In genomic region chr5:65037845-65038815, GRCh38 we compare ENCODE assay signal across 8 cellular contexts.
A peak's percentile ranks its signal among the peaks of the same experiment; 100 is the strongest.
DNase-seq lines count a peak whose midpoint lies in the region; ATAC-seq, FAIRE-seq and TF ChIP-seq lines count a peak whose summit lies in the region.

No MANE protein-coding gene starts in this region.

- no peaks in the 10 kb centered on the region for H4K20me1 ChIP-seq in endothelial cell of umbilical vein (replicated peaks; ENCODE audit: control insufficient read depth, extremely low read depth, insufficient read depth, low read length)

- no peak overlapping the region for H3K4me2 ChIP-seq in endothelial cell of umbilical vein (ENCODE audit: insufficient read depth, low read length)

- no peak overlapping the region for H3K4me3 ChIP-seq in endothelial cell of umbilical vein (replicated peaks in 1 of 3; ENCODE audit: insufficient read depth in 1 of 3, low read depth in 1 of 3, low read length in 3 of 3)
- H3K4me3 ChIP-seq in gastrocnemius medialis, result no peak overlapping the region

- no peak overlapping the region for H3K27ac ChIP-seq in endothelial cell of umbilical vein (ENCODE audit: insufficient read depth, low read depth, low read length)
- H3K27ac ChIP-seq in gastrocnemius medialis, result peak overlapping the region; percentile 19 to 87 (median 66)

- no TSS peak for BruUV-seq in endothelial cell of umbilical vein (replicated peaks; lab: Mats Ljungman, UMichigan)

- no peak overlapping the region for H3K9ac ChIP-seq in endothelial cell of umbilical vein (replicated peaks; ENCODE audit: extremely low read depth, insufficient read depth, low read length)

- no peaks in the 10 kb centered on the region for H3K79me2 ChIP-seq in endothelial cell of umbilical vein (ENCODE audit: control insufficient read depth, insufficient read depth, low read length)

- peak overlapping the region; percentile 36 for H2AFZ ChIP-seq in endothelial cell of umbilical vein (ENCODE audit: low read depth, low read length)

- FAIRE-seq in endothelial cell of umbilical vein (lab: Jason Lieb, UNC), result no peak

- peaks cover 38% of the 10 kb centered on the region for H3K4me1 ChIP-seq in endothelial cell of umbilical vein (ENCODE audit: control insufficient read depth, extremely low read depth, insufficient read depth, low read length)
- peaks cover 6 to 10% of the 10 kb centered on the region in 2 donors for H3K4me1 ChIP-seq in gastrocnemius medialis

- H3K9me3 ChIP-seq in endothelial cell of umbilical vein (replicated peaks; ENCODE audit: control insufficient read depth, insufficient read depth, low read length), result no peaks in the 10 kb centered on the region
- H3K9me3 ChIP-seq in gastrocnemius medialis, result no peaks in the 10 kb centered on the region

- CTCF ChIA-PET in endothelial cell of umbilical vein (lab: Charles Lee), result interaction anchor here (0.6 to 0.9 kb wide), 2 partner anchors 40 to 477 kb away, joined by 3 to 4 read pairs; no protein-coding TSS in a partner anchor

- H3K36me3 ChIP-seq in endothelial cell of umbilical vein (ENCODE audit: control insufficient read depth in 2 of 2, extremely low read depth in 1 of 2, insufficient read depth in 2 of 2, low read length in 2 of 2) (no peaks in the 10 kb centered on the region), gastrocnemius medialis (no peaks in the 10 kb centered on the region)

- peak; percentile 7 for DNase-seq in SIG-M5 treated with dmso at 0.1 percent for 504 hours (lab: John Stamatoyannopoulos, UW; ENCODE audit: unreplicated experiment)
- DNase-seq in SIG-M5 (lab: John Stamatoyannopoulos, UW), result no peak
- peak; percentile 68 for DNase-seq in NCI-H748 (lab: John Stamatoyannopoulos, UW; ENCODE audit: unreplicated experiment)
- DNase-seq in endothelial cell of umbilical vein (ENCODE audit: low read depth, low spot score), result peak; percentile 48
- DNase-seq in gastrocnemius medialis, result no peak
- DNase-seq in DMS153 (lab: John Stamatoyannopoulos, UW), result no peak
- DNase-seq in NOMO-1 treated with DMSO at 0.1 percent for 48 hours (lab: John Stamatoyannopoulos, UW; ENCODE audit: unreplicated experiment), result no peak

- H3K9me1 ChIP-seq in endothelial cell of umbilical vein (replicated peaks; ENCODE audit: control insufficient read depth, extremely low read depth, insufficient read depth, low read length), result no peaks in the 10 kb centered on the region

- in situ Hi-C loops in gastrocnemius medialis (cut with MboI; ENCODE audit: low sequenced_read_pairs in 4 of 4), result loop anchor here in 1 of 4 donors (25.0 kb wide), 1 partner anchor 226 kb away; no protein-coding TSS in a partner anchor

- TF ChIP-seq POLR2A in endothelial cell of umbilical vein (IDR thresholded peaks at IDR 0.05; ENCODE audit: low read depth, low read length), result no peak
- no peak for TF ChIP-seq POLR2A in gastrocnemius medialis (IDR thresholded peaks at IDR 0.05)

- dilution Hi-C loops in endothelial cell of umbilical vein (cut with MboI; ENCODE audit: extremely low pct_ligation_motif_present, low sequenced_read_pairs), result no loop called here

- ATAC-seq in gastrocnemius medialis (no peak), GM21717 (IDR thresholded peaks at IDR 0.05; ENCODE audit: unreplicated experiment) (no peak)

- POLR2A ChIA-PET in endothelial cell of umbilical vein (lab: Charles Lee), result no interaction called here

- intact Hi-C loops in endothelial cell of umbilical vein (cut with micrococcal nuclease) (loop anchor here (5.0 kb wide), 1 partner anchor 221 kb away; no protein-coding TSS in a partner anchor), gastrocnemius medialis (cut with DNase I; ENCODE audit: low total_unique reads) (loop anchor here (5.0 kb wide), 1 partner anchor 444 kb away; the partner anchor contains the start of gene ADAMTS6)

- TF ChIP-seq CTCF in endothelial cell of umbilical vein (IDR thresholded peaks at IDR 0.05; ENCODE audit: extremely low read depth in 1 of 2, insufficient read depth in 1 of 2, low read depth in 1 of 2, low read length in 2 of 2), result peak in 1 of 2 donors; percentile 12
- no peak for TF ChIP-seq CTCF in gastrocnemius medialis (IDR thresholded peaks at IDR 0.05 in 4 of 5, conservative IDR thresholded peaks at IDR 0.05 in 1 of 5)

- no peaks in the 10 kb centered on the region for H3K27me3 ChIP-seq in endothelial cell of umbilical vein (ENCODE audit: control insufficient read depth in 2 of 2, insufficient read depth in 2 of 2, low read length in 2 of 2)
- no peaks in the 10 kb centered on the region for H3K27me3 ChIP-seq in gastrocnemius medialis

TF ChIP-seq in endothelial cell of umbilical vein, 7 proteins besides CTCF, POLR2A, EP300 and RAD21:
- TF ChIP-seq GATA2 (IDR thresholded peaks at IDR 0.05; ENCODE audit: insufficient read depth, insufficient read length, low read depth, low read length) (no peak), MYC (IDR thresholded peaks at IDR 0.05; ENCODE audit: low read depth, low read length) (no peak), EZH2 (IDR thresholded peaks at IDR 0.05; ENCODE audit: borderline replicate concordance, low read depth, low read length, severe bottlenecking) (no peak), MAX (IDR thresholded peaks at IDR 0.05; ENCODE audit: insufficient read depth, insufficient read length) (no peak)

Comparison
In these comparisons a context has a peak if more than half of its experiments do, and no peak if none do; other contexts are left out.
1. DNase-seq: peak in SIG-M5 treated with dmso at 0.1 percent for 504 hours (single experiment), NCI-H748 (single experiment) and endothelial cell of umbilical vein (single experiment); none in SIG-M5 (single experiment), gastrocnemius medialis (0 of 2), DMS153 (single experiment) and NOMO-1 treated with DMSO at 0.1 percent for 48 hours (single experiment).